In the genomic region with DNA sequence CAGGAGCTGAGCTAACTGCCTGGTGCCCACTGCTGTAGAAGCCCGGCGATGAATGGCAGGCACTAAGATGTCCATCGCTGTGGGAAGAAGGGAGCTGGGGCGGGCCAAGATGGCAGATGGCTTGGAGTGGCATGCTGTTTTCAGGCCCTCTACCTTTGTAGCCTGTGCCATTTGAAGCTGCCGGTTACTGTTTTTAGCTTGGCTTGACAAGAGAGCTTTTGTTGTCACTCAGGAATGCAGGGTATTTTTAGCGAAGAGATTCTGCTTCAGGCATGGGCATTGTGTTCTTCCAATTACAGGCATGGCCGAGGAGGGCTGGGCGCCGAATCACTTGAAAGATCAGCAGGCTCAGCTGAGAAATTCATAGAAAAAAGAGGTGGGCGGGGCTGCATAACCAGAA, we compare ENCODE assay signal across 1 cellular context.
TF ChIP-seq lines count a peak whose summit lies in the region.

No MANE protein-coding gene starts in this region.

TF ChIP-seq in IMR-90, 13 proteins besides CTCF, POLR2A, EP300 and RAD21 (continued from another document):
- TF ChIP-seq, protein P1, sequence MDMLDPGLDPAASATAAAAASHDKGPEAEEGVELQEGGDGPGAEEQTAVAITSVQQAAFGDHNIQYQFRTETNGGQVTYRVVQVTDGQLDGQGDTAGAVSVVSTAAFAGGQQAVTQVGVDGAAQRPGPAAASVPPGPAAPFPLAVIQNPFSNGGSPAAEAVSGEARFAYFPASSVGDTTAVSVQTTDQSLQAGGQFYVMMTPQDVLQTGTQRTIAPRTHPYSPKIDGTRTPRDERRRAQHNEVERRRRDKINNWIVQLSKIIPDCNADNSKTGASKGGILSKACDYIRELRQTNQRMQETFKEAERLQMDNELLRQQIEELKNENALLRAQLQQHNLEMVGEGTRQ (IDR thresholded peaks at IDR 0.05; ENCODE audit: low read depth, low read length): no peak
TF ChIP-seq in IMR-90: peak in this region for 0.
